In the genomic region with DNA sequence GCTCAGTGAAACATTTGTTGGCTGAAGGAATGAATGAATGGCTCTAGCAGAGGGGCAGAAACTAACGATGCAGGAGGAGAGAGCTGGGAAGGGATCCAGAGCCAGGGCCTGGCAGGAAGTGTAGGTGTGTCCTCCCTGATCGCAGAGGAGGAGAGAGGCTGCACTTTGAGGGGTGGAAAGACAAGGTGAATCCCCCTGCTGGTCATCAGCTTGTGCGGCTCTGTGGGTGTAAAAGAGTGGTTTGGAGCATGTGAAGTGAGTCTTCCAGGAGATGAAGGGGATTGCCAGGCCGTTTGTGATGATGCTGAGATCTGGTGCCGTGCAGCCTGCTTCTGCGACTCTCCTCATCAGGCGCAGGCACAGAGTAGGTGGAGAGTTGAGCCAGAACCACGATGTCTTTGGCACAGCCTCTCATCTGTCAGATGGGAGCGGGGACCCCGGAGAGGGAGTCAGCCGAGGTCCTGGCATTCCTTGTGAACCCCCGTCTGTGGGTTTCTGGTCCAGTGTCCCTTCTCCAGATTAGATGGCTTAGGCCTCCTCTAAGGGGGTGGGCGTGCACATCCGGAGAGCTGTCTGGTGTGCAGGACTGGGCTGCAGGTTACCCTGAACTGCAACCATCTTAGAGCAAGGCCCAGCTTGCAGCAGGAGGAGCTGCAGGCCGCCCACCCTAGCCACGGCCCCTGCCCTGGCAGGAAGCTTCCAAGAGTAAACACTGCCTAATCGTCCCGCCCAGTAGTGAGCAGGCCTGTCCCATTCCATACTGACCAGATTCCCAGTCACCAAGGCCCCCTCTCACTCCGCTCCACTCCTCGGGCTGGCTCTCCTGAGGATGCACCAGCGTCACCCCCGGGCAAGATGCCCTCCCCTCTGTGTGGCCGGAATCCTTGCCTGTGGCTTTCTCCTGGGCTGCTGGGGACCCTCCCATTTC, we compare ENCODE assay signal across 9 cellular contexts. TPM values are rescaled to one million over a fixed set of nuclear protein-coding genes. Genes with fewer than 3 reads are reported as not detected.
A peak's percentile ranks its signal among the peaks of the same experiment; 100 is the strongest.
DNase-seq lines count a peak whose midpoint lies in the region; ATAC-seq, FAIRE-seq and TF ChIP-seq lines count a peak whose summit lies in the region.
"Had no signal": no experiment of that assay in that cellular context is flagged by ENCODE, and none has a peak within 500 bp of the region (broad histone marks: within the 10 kb centered on the region; RNA-seq: fewer than 3 reads in every experiment).

TSS of gene ADAMTS13 (plus strand) at position 753 of the 928 bp plus-strand sequence. CDS start at position 830, 77 bp downstream.

- H3K4me1 Mint-ChIP-seq in stimulated activated memory B cell treated with anti-CD40 and anti-IgM and Interleukin-4, amounts not matched to agents 10 μg/mL and 1 μg/mL and 100 μg/mL, for 72 hours = peaks cover 43% of the 10 kb centered on the region

- TF ChIP-seq CTCF in OCI-LY1 (IDR thresholded peaks at IDR 0.05; ENCODE audit: low read length) = peak; percentile 34; the same call in 1 of the 2 replicates
- TF ChIP-seq CTCF in epithelial cell of proximal tubule (conservative IDR thresholded peaks at IDR 0.05; ENCODE audit: low read depth, low read length) = peak; percentile 12
- no peak for TF ChIP-seq CTCF in lower lobe of right lung (IDR thresholded peaks at IDR 0.05)

- peaks cover 5% of the 10 kb centered on the region for H3K9me3 Mint-ChIP-seq in stimulated activated memory B cell treated with anti-CD40 and anti-IgM and Interleukin-4, amounts not matched to agents 10 μg/mL and 1 μg/mL and 100 μg/mL, for 72 hours

- DNase-seq in activated T-cell treated with anti-CD3 and anti-CD28 coated beads for 24 hours (ENCODE audit: low read depth) (peak; percentile 10), epithelial cell of proximal tubule (ENCODE audit: low read depth) (no peak), germinal center (ENCODE audit: low spot score) (no peak), HTR-8/SVneo (ENCODE audit: insufficient read length, low spot score) (no peak), lower lobe of right lung (no peak)
- no peak for DNase-seq in activated T-cell treated with anti-CD3 and anti-CD28 coated beads, Interleukin-2, amount 50 U/mL, for 1 hour
- DNase-seq: NCI-H1930 had no signal

- peak within 1 kb of the TSS; percentile 4 for H3K4me3 Mint-ChIP-seq in stimulated activated memory B cell treated with anti-CD40 and anti-IgM and Interleukin-4, amounts not matched to agents 10 μg/mL and 1 μg/mL and 100 μg/mL, for 72 hours

- peaks cover 7% of the 10 kb centered on the region for H3K79me2 ChIP-seq in OCI-LY1 (ENCODE audit: insufficient read depth, low read length)

- H2AFZ ChIP-seq in OCI-LY1 (ENCODE audit: low read length) = no peak within 1 kb of the TSS

- H3K27me3 Mint-ChIP-seq in stimulated activated memory B cell treated with anti-CD40 and anti-IgM and Interleukin-4, amounts not matched to agents 10 μg/mL and 1 μg/mL and 100 μg/mL, for 72 hours = peaks cover 20% of the 10 kb centered on the region

- H3K4me1 ChIP-seq in OCI-LY1 (ENCODE audit: insufficient read depth, low read length, severe bottlenecking) (peaks cover 24% of the 10 kb centered on the region), lower lobe of right lung (peaks cover 9% of the 10 kb centered on the region)

- H4K20me1 ChIP-seq in OCI-LY1 (ENCODE audit: insufficient read depth, low read length) = no peaks in the 10 kb centered on the region

- H3K9me3 ChIP-seq in OCI-LY1 (ENCODE audit: low read length) (no peaks in the 10 kb centered on the region), lower lobe of right lung (no peaks in the 10 kb centered on the region)

- no peak within 1 kb of the TSS for H3K4me2 ChIP-seq in OCI-LY1 (ENCODE audit: low read length)

- H3K36me3 Mint-ChIP-seq in stimulated activated memory B cell treated with anti-CD40 and anti-IgM and Interleukin-4, amounts not matched to agents 10 μg/mL and 1 μg/mL and 100 μg/mL, for 72 hours = peaks cover 10% of the 10 kb centered on the region

- intact Hi-C loops in lower lobe of right lung (cut with DNase I) = no loop called here

- H3K27ac ChIP-seq in OCI-LY1 (ENCODE audit: low read depth, low read length, poor library complexity, severe bottlenecking) (no peak within 1 kb of the TSS), lower lobe of right lung (no peak within 1 kb of the TSS)

- peak within 1 kb of the TSS; percentile 87 for H3K27ac Mint-ChIP-seq in stimulated activated memory B cell treated with anti-CD40 and anti-IgM and Interleukin-4, amounts not matched to agents 10 μg/mL and 1 μg/mL and 100 μg/mL, for 72 hours

- no peaks in the 10 kb centered on the region; the same call in 1 of the 2 replicates for H3K27me3 ChIP-seq in OCI-LY1 (ENCODE audit: insufficient read depth, low read length)
- H3K27me3 ChIP-seq in lower lobe of right lung (ENCODE audit: low read depth) = peaks cover 4% of the 10 kb centered on the region

- ATAC-seq in stimulated activated memory B cell treated with anti-CD40 and anti-IgM and Interleukin-4, amounts not matched to agents 10 μg/mL and 1 μg/mL and 100 μg/mL, for 72 hours = peak; percentile 73
- no peak for ATAC-seq in lower lobe of right lung

- FAIRE-seq in HTR-8/SVneo (lab: Jason Lieb, UNC) = no peak

- H3K36me3 ChIP-seq in OCI-LY1 (ENCODE audit: insufficient read depth, low read length) (no peaks in the 10 kb centered on the region), lower lobe of right lung (no peaks in the 10 kb centered on the region)

- no peak within 1 kb of the TSS for H3K9ac ChIP-seq in OCI-LY1 (ENCODE audit: low read length)

- no peak within 1 kb of the TSS for H3K4me3 ChIP-seq in OCI-LY1 (ENCODE audit: low read depth, low read length, poor library complexity, severe bottlenecking)
- H3K4me3 ChIP-seq in epithelial cell of proximal tubule (ENCODE audit: low read depth, low read length) = no peak within 1 kb of the TSS
- no peak within 1 kb of the TSS for H3K4me3 ChIP-seq in lower lobe of right lung

- no peaks in the 10 kb centered on the region for H3F3A ChIP-seq in OCI-LY1 (ENCODE audit: insufficient read depth, low read length)

- H3K9me2 ChIP-seq in OCI-LY1 (ENCODE audit: low read depth, low read length) = no peaks in the 10 kb centered on the region

RNA-seq across cellular contexts. Expression of gene ADAMTS13, which starts in this region (rescaled TPM):
- total RNA-seq in epithelial cell of proximal tubule (0.22 and 0.75 TPM in 2 replicates), lower lobe of right lung (1.9 TPM)
